In genomic region chr9:136333486-136333885, GRCh38 we compare ENCODE assay signal across 1 cellular context.
TF ChIP-seq lines count a peak whose summit lies in the region.

No MANE protein-coding gene starts in this region.

TF ChIP-seq in H1, 55 proteins besides CTCF, POLR2A, EP300 and RAD21:
- TF ChIP-seq GTF2F1 (IDR thresholded peaks at IDR 0.05; ENCODE audit: borderline replicate concordance, low read depth, low read length) (no peak), HDAC6 (IDR thresholded peaks at IDR 0.05; ENCODE audit: low read depth, low read length) (no peak), JUND (IDR thresholded peaks at IDR 0.05; ENCODE audit: low read length) (no peak), E2F6 (IDR thresholded peaks at IDR 0.05) (no peak), EGR1 (IDR thresholded peaks at IDR 0.05; ENCODE audit: borderline replicate concordance, low read depth, low read length) (no peak), MAX (IDR thresholded peaks at IDR 0.05) (no peak), CHD2 (IDR thresholded peaks at IDR 0.05; ENCODE audit: low read length) (no peak), HDAC2 (IDR thresholded peaks at IDR 0.05; ENCODE audit: borderline replicate concordance in 1 of 2, low read depth in 2 of 2, low read length in 2 of 2) (no peak), GABPA (IDR thresholded peaks at IDR 0.05; ENCODE audit: borderline replicate concordance, insufficient read depth, low read length) (no peak), MAFK (IDR thresholded peaks at IDR 0.05; ENCODE audit: low read depth, low read length) (no peak), TAF1 (IDR thresholded peaks at IDR 0.05; ENCODE audit: low read depth, low read length) (no peak)
